18 cellular contexts compared by ENCODE assay signal in the genomic region with DNA sequence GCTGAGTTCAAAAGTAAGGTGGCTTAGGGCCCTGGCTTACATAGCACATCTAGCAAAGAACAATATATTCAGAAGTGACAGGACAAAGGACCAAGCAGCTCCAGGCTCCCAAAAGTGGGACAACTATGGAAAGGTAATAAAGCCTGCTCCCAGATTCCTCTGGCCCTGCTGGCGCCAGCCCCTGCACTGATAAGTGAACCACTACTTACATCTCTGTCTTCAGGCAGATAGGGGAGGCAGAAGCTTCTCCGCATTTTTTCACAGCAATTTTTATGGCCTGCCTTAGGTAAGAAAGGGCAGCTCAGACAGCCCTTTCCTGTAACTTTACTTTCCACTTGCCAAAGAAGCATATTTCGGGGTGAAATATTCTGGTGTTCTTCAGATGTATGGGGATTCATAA.
A peak's percentile ranks its signal among the peaks of the same experiment; 100 is the strongest.
DNase-seq lines count a peak whose midpoint lies in the region; TF ChIP-seq lines count a peak whose summit lies in the region.
"Had no signal": no experiment of that assay in that cellular context is flagged by ENCODE, and none has a peak within 500 bp of the region (broad histone marks: within the 10 kb centered on the region; RNA-seq: fewer than 3 reads in every experiment).

No MANE protein-coding gene starts in this region.

- H3K4me1 Mint-ChIP-seq in mesothelial cell of epicardium: peaks cover 22% of the 10 kb centered on the region
- H3K4me1 Mint-ChIP-seq: B cell had no signal

- no peak overlapping the region for H3K4me3 ChIP-seq in fibroblast of villous mesenchyme (ENCODE audit: low read depth, low read length)
- H3K4me3 ChIP-seq: A549; BLaER1 treated with 17β-estradiol and CSF1 and Interleukin-3, amounts not matched to agents 10 nM and 100 nM; GM12878 had no signal

- H3K4me3 Mint-ChIP-seq in mesothelial cell of epicardium: no peak overlapping the region
- H3K4me3 Mint-ChIP-seq: B cell; CD4-positive, alpha-beta T cell; CD8-positive, alpha-beta T cell had no signal

- no peaks in the 10 kb centered on the region for H3K9me3 Mint-ChIP-seq in mesothelial cell of epicardium
- H3K9me3 Mint-ChIP-seq: CD4-positive, alpha-beta T cell; CD8-positive, alpha-beta T cell had no signal

- TF ChIP-seq CTCF in fibroblast of villous mesenchyme (IDR thresholded peaks at IDR 0.05; ENCODE audit: insufficient read depth, low read depth, low read length) (no peak), mesothelial cell of epicardium (IDR thresholded peaks at IDR 0.05; ENCODE audit: unreplicated experiment) (no peak)

- DNase-seq in ELF-1 (ENCODE audit: low read depth, low spot score) (peak; percentile 81), fibroblast of villous mesenchyme (ENCODE audit: low read depth) (peak; percentile 13), islet precursor cell (peak; percentile 81), mesothelial cell of epicardium (ENCODE audit: low spot score in 2 of 2, unreplicated experiment in 2 of 2) (no peak), NCI-H748 (lab: John Stamatoyannopoulos, UW; ENCODE audit: unreplicated experiment) (no peak), midbrain (lab: John Stamatoyannopoulos, UW) (no peak), COR-L47 (lab: John Stamatoyannopoulos, UW) (no peak), NOMO-1 treated with DMSO at 0.1 percent for 48 hours (lab: John Stamatoyannopoulos, UW; ENCODE audit: unreplicated experiment) (no peak)
- DNase-seq: AML-193; CD4-positive, alpha-beta T cell; CD8-positive, alpha-beta T cell; DMS 273 treated with DMSO at 0.1 percent for 48 hours; DMS79 treated with DMSO at 0.1 percent for 48 hours; GDM1 had no signal

- H3K27ac Mint-ChIP-seq in mesothelial cell of epicardium: peak overlapping the region; percentile 91
- H3K27ac Mint-ChIP-seq: B cell; CD4-positive, alpha-beta T cell; CD8-positive, alpha-beta T cell had no signal

- H3K27me3 Mint-ChIP-seq in mesothelial cell of epicardium (ENCODE audit: low read depth): no peaks in the 10 kb centered on the region
- H3K27me3 Mint-ChIP-seq: B cell; CD4-positive, alpha-beta T cell had no signal

- H3K36me3 Mint-ChIP-seq in mesothelial cell of epicardium: no peaks in the 10 kb centered on the region
- H3K36me3 Mint-ChIP-seq: CD8-positive, alpha-beta T cell had no signal

Comparison
In these comparisons a context has a peak if more than half of its experiments do, and no peak if none do; other contexts are left out.
1. DNase-seq: peak in ELF-1 (single experiment), fibroblast of villous mesenchyme (single experiment) and islet precursor cell (single experiment); none in mesothelial cell of epicardium (0 of 2), NCI-H748 (single experiment), midbrain (single experiment), COR-L47 (single experiment) and NOMO-1 treated with DMSO at 0.1 percent for 48 hours (single experiment).